In the genomic region with DNA sequence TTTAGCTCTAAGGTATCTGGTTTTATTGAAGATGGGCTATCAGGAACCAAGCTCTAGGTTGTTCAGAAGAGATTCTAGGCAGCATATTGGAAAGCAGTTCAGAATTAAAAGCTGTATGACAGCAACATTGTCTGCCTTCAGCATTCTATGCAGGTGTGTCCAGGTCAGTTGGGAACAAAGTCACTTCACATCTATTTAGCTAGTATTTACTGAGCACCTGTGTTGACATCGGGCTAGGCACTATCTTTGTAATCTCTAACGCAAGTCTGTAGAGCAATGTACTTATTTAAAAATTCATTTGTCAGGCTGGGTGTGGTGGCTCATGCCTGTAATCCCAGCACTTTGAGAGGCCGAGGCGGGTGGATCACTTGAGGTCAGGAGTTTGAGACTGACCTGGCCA, we compare ENCODE assay signal across 17 cellular contexts.
"Had no signal": no experiment of that assay in that cellular context is flagged by ENCODE, and none has a peak within 500 bp of the region (broad histone marks: within the 10 kb centered on the region; RNA-seq: fewer than 3 reads in every experiment).

No MANE protein-coding gene starts in this region.

- H3K9me3 Mint-ChIP-seq: activated naive CD8-positive, alpha-beta T cell treated with anti-CD3 and anti-CD28 coated beads, Interleukin-2, amount 50 U/mL, for 24 hours; natural killer cell treated with Interleukin-12 subunit alpha and Interleukin-12 subunit beta and Interleukin-15 and Interleukin-18, amount 100 ng/mL, for 72 hours; T-cell had no signal

- H3K27ac Mint-ChIP-seq: activated naive CD8-positive, alpha-beta T cell treated with anti-CD3 and anti-CD28 coated beads, Interleukin-2, amount 50 U/mL, for 24 hours; natural killer cell treated with Interleukin-12 subunit alpha and Interleukin-12 subunit beta and Interleukin-15 and Interleukin-18, amount 100 ng/mL, for 72 hours; T-cell had no signal

- H3K4me3 ChIP-seq: cardiac muscle cell, thyroid gland, vagina had no signal

- H3K9me3 ChIP-seq: SK-N-SH, thyroid gland, vagina had no signal

- H3K27ac ChIP-seq: cardiac muscle cell, thyroid gland, vagina had no signal

- H3K27me3 ChIP-seq: cardiac muscle cell, thyroid gland, vagina had no signal

- H3K4me3 Mint-ChIP-seq: activated naive CD8-positive, alpha-beta T cell treated with anti-CD3 and anti-CD28 coated beads, Interleukin-2, amount 50 U/mL, for 24 hours; natural killer cell treated with Interleukin-12 subunit alpha and Interleukin-12 subunit beta and Interleukin-15 and Interleukin-18, amount 100 ng/mL, for 72 hours; T-cell had no signal

- H3K4me2 ChIP-seq: SK-N-SH had no signal

- DNase-seq: activated CD8-positive, alpha-beta memory T cell treated with anti-CD3 and anti-CD28 coated beads for 24 hours; activated naive CD4-positive, alpha-beta T cell; activated naive CD8-positive, alpha-beta T cell treated with anti-CD3 and anti-CD28 coated beads, Interleukin-2, amount 50 U/mL, for 24 hours; hypothalamus; kidney; left ventricle myocardium superior; mesendoderm; nucleus accumbens; SK-N-SH; stimulated activated CD4-positive, alpha-beta T cell treated with anti-CD3 and anti-CD28 coated beads, Interleukin-1b, Interleukin-23, amount 100 ng/mL, for 48 hours; T-cell; T-helper 9 cell; thyroid gland had no signal

- FAIRE-seq: kidney had no signal

- H3K27me3 Mint-ChIP-seq: activated naive CD8-positive, alpha-beta T cell treated with anti-CD3 and anti-CD28 coated beads, Interleukin-2, amount 50 U/mL, for 24 hours; natural killer cell treated with Interleukin-12 subunit alpha and Interleukin-12 subunit beta and Interleukin-15 and Interleukin-18, amount 100 ng/mL, for 72 hours; T-cell had no signal

- H3K9ac ChIP-seq: SK-N-SH had no signal

- ATAC-seq: activated naive CD8-positive, alpha-beta T cell treated with anti-CD3 and anti-CD28 coated beads, Interleukin-2, amount 50 U/mL, for 24 hours; left ventricle myocardium superior; natural killer cell treated with Interleukin-12 subunit alpha and Interleukin-12 subunit beta and Interleukin-15 and Interleukin-18, amount 100 ng/mL, for 72 hours; sciatic nerve; T-cell had no signal
